18 cellular contexts compared by ENCODE assay signal in the genomic region with DNA sequence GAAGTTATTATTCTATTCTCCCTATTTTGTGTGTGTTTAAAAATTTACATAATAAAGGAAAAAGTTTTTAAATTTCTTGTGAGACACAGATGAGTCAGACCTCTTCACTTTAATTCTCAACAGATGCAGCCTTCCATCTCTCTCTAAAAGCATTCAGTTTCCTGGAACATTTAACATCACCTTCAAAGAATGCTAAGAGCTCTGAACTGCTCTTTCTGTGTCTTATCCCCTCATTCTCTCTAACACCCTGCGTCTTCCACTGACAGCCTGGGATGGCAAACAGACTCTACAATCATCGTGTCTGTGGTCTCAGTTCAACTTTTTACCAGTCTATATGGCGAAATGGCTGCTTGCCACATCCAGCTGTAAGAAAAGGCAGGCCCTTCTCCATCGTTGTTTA.
A peak's percentile ranks its signal among the peaks of the same experiment; 100 is the strongest.
DNase-seq lines count a peak whose midpoint lies in the region; ATAC-seq and TF ChIP-seq lines count a peak whose summit lies in the region.
"Had no signal": no experiment of that assay in that cellular context is flagged by ENCODE, and none has a peak within 500 bp of the region (broad histone marks: within the 10 kb centered on the region; RNA-seq: fewer than 3 reads in every experiment).

No MANE protein-coding gene starts in this region.

- no peaks in the 10 kb centered on the region for H3K27me3 ChIP-seq in right atrium auricular region
- H3K27me3 ChIP-seq: heart left ventricle had no signal

- no peaks in the 10 kb centered on the region for H3K9me3 Mint-ChIP-seq in mesothelial cell of epicardium
- H3K9me3 Mint-ChIP-seq: activated CD4-positive, alpha-beta memory T cell treated with anti-CD3 and anti-CD28 coated beads for 36 hours; activated naive CD8-positive, alpha-beta T cell treated with anti-CD3 and anti-CD28 coated beads, Interleukin-2, amount 10 ng/mL, durations not matched to agents 7 days and 5 days; activated T-cell treated with anti-CD3 and anti-CD28 coated beads, Interleukin-2, amount 50 U/mL, for 4 hours; central memory CD8-positive, alpha-beta T cell; stimulated activated naive CD8-positive, alpha-beta T cell treated with anti-CD3 and anti-CD28 coated beads, Interleukin-15, amount 100 ng/mL, for 72 hours had no signal

- no peak overlapping the region for H3K27ac ChIP-seq in right atrium auricular region
- H3K27ac ChIP-seq: heart left ventricle had no signal

- no peaks in the 10 kb centered on the region for H3K36me3 Mint-ChIP-seq in mesothelial cell of epicardium
- H3K36me3 Mint-ChIP-seq: activated CD4-positive, alpha-beta memory T cell treated with anti-CD3 and anti-CD28 coated beads for 36 hours; activated naive CD8-positive, alpha-beta T cell treated with anti-CD3 and anti-CD28 coated beads, Interleukin-2, amount 10 ng/mL, durations not matched to agents 7 days and 5 days had no signal

- no peak overlapping the region for H3K4me3 Mint-ChIP-seq in mesothelial cell of epicardium
- H3K4me3 Mint-ChIP-seq: activated CD4-positive, alpha-beta memory T cell treated with anti-CD3 and anti-CD28 coated beads for 36 hours; activated naive CD8-positive, alpha-beta T cell treated with anti-CD3 and anti-CD28 coated beads, Interleukin-2, amount 10 ng/mL, durations not matched to agents 7 days and 5 days; activated T-cell treated with anti-CD3 and anti-CD28 coated beads, Interleukin-2, amount 50 U/mL, for 4 hours; central memory CD8-positive, alpha-beta T cell; stimulated activated naive CD8-positive, alpha-beta T cell treated with anti-CD3 and anti-CD28 coated beads, Interleukin-15, amount 100 ng/mL, for 72 hours had no signal

- H3K4me1 Mint-ChIP-seq in mesothelial cell of epicardium, result peaks cover 4% of the 10 kb centered on the region
- H3K4me1 Mint-ChIP-seq: activated naive CD8-positive, alpha-beta T cell treated with anti-CD3 and anti-CD28 coated beads, Interleukin-2, amount 10 ng/mL, durations not matched to agents 7 days and 5 days; central memory CD8-positive, alpha-beta T cell; stimulated activated naive CD8-positive, alpha-beta T cell treated with anti-CD3 and anti-CD28 coated beads, Interleukin-15, amount 100 ng/mL, for 72 hours had no signal

- no peak for ATAC-seq in GM19463 (IDR thresholded peaks at IDR 0.05; ENCODE audit: unreplicated experiment)
- ATAC-seq in GM21515 (IDR thresholded peaks at IDR 0.05; ENCODE audit: unreplicated experiment), result no peak
- ATAC-seq: activated T-cell treated with anti-CD3 and anti-CD28 coated beads, Interleukin-2, amount 50 U/mL, for 4 hours; heart left ventricle; stimulated activated naive CD8-positive, alpha-beta T cell treated with anti-CD3 and anti-CD28 coated beads, Interleukin-15, amount 100 ng/mL, for 72 hours had no signal

- peak overlapping the region; percentile 45 for H3K27ac Mint-ChIP-seq in mesothelial cell of epicardium
- H3K27ac Mint-ChIP-seq: activated CD4-positive, alpha-beta memory T cell treated with anti-CD3 and anti-CD28 coated beads for 36 hours; activated naive CD8-positive, alpha-beta T cell treated with anti-CD3 and anti-CD28 coated beads, Interleukin-2, amount 10 ng/mL, durations not matched to agents 7 days and 5 days had no signal

- TF ChIP-seq CTCF in AG09309 (IDR thresholded peaks at IDR 0.05; ENCODE audit: control insufficient read depth, insufficient read depth, low read depth, low read length, missing control alignments) (no peak), mesothelial cell of epicardium (IDR thresholded peaks at IDR 0.05; ENCODE audit: unreplicated experiment) (no peak), right atrium auricular region (IDR thresholded peaks at IDR 0.05) (no peak)

- peak; percentile 61 for DNase-seq in AG09309 (ENCODE audit: low read depth)
- peak; percentile 76 for DNase-seq in LHCN-M2 (ENCODE audit: low read depth)
- DNase-seq in epidermal melanocyte (ENCODE audit: insufficient read length, low spot score), result peak; percentile 57
- no peak for DNase-seq in mesothelial cell of epicardium (ENCODE audit: low spot score in 2 of 2, unreplicated experiment in 2 of 2)
- DNase-seq in right atrium auricular region (ENCODE audit: low spot score), result no peak
- DNase-seq in NCI-H2196 (lab: John Stamatoyannopoulos, UW; ENCODE audit: unreplicated experiment), result no peak
- DNase-seq: activated CD4-positive, alpha-beta memory T cell treated with anti-CD3 and anti-CD28 coated beads for 36 hours; activated naive CD8-positive, alpha-beta T cell treated with anti-CD3 and anti-CD28 coated beads, Interleukin-2, amount 10 ng/mL, durations not matched to agents 7 days and 5 days; activated T-cell treated with anti-CD3 and anti-CD28 coated beads, Interleukin-2, amount 50 U/mL, for 4 hours; heart left ventricle; kidney; NCI-H187; NCI-H524 treated with DMSO at 0.1 percent for 48 hours; posterior cingulate gyrus; stimulated activated naive CD8-positive, alpha-beta T cell treated with anti-CD3 and anti-CD28 coated beads, Interleukin-15, amount 100 ng/mL, for 72 hours had no signal

- no peak overlapping the region for H3K4me3 ChIP-seq in AG09309 (ENCODE audit: control insufficient read depth, low read depth, low read length)
- H3K4me3 ChIP-seq in right atrium auricular region, result no peak overlapping the region
- H3K4me3 ChIP-seq: heart left ventricle had no signal

- no peaks in the 10 kb centered on the region for H3K9me3 ChIP-seq in right atrium auricular region
- H3K9me3 ChIP-seq: heart left ventricle had no signal

- H3K27me3 Mint-ChIP-seq in mesothelial cell of epicardium (ENCODE audit: low read depth), result peaks cover 1% of the 10 kb centered on the region
- H3K27me3 Mint-ChIP-seq: stimulated activated naive CD8-positive, alpha-beta T cell treated with anti-CD3 and anti-CD28 coated beads, Interleukin-15, amount 100 ng/mL, for 72 hours had no signal

- no peaks in the 10 kb centered on the region for H3K4me1 ChIP-seq in right atrium auricular region
- H3K4me1 ChIP-seq: heart left ventricle had no signal

- H3K36me3 ChIP-seq in right atrium auricular region, result no peaks in the 10 kb centered on the region
- H3K36me3 ChIP-seq: heart left ventricle had no signal

Comparison
In these comparisons a context has a peak if more than half of its experiments do, and no peak if none do; other contexts are left out.
1. DNase-seq: peak in AG09309 (single experiment), LHCN-M2 (single experiment) and epidermal melanocyte (single experiment); none in mesothelial cell of epicardium (0 of 2), right atrium auricular region (single experiment) and NCI-H2196 (single experiment).